ENCODE assay signal across 8 cellular contexts in the genomic region with DNA sequence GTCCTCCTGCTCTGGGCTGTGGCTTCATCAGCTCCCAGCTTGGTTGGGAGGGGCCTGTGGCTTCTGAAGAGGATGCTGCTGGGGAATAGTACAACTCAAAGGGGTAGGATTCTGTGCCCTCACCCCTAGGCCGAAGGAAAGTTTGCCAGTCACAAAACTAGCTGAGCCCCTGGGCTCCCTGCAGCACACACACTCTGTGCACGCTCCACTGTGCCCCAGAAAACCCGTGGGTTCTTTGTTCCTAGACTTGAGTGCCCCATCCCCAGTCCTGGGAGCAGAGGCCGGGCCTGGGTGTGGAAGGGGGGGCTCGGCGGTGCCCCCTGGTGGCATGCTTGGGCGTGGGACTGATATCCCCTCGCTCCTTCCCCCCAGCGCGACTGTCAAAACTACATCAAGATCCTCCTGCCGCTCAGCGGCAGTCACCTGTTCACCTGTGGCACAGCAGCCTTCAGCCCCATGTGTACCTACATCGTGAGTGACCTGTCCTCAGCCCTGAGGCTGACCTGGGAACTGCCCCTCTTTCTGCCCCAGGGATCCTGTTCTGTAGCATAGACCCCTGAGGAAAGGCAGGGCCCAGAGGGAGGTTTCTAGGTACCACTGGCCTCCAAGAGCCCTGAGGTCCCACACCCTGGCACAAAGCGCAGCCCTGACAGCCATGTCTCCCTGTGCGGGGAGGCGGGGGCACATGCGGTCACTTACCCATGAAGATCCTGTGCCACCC. TPM values are rescaled to one million over a fixed set of nuclear protein-coding genes. Genes with fewer than 3 reads are reported as not detected.
DNase-seq lines count a peak whose midpoint lies in the region; ATAC-seq and TF ChIP-seq lines count a peak whose summit lies in the region.

No MANE protein-coding gene starts in this region.

- DNase-seq in NOMO-1 (lab: John Stamatoyannopoulos, UW; ENCODE audit: unreplicated experiment in 2 of 2) (peak; percentile 9), NOMO-1 treated with dmso at 0.1 percent for 144 hours (lab: John Stamatoyannopoulos, UW; ENCODE audit: unreplicated experiment) (no peak), RPMI8226 (peak; percentile 62), right atrium auricular region (ENCODE audit: low spot score) (no peak)
- DNase-seq in activated naive CD4-positive, alpha-beta T cell treated with anti-CD3 and anti-CD28 coated beads, Interleukin-2, amount 10 ng/mL, durations not matched to agents 7 days and 5 days, result peak; percentile 69
- DNase-seq in stimulated activated CD4-positive, alpha-beta T cell treated with anti-CD3 and anti-CD28 coated beads, Interleukin-1b, Interleukin-23, amount 100 ng/mL, for 4 hours (ENCODE audit: low read depth in 2 of 2), result peak; percentile 39 to 57

- H3K36me3 Mint-ChIP-seq in activated naive CD4-positive, alpha-beta T cell treated with anti-CD3 and anti-CD28 coated beads, Interleukin-2, amount 10 ng/mL, durations not matched to agents 7 days and 5 days, result peaks cover 15% of the 10 kb centered on the region

- H3K4me3 Mint-ChIP-seq in activated naive CD4-positive, alpha-beta T cell treated with anti-CD3 and anti-CD28 coated beads, Interleukin-2, amount 10 ng/mL, durations not matched to agents 7 days and 5 days, result no peak overlapping the region

- no peaks in the 10 kb centered on the region for H3K27me3 ChIP-seq in right atrium auricular region

- H3K9me3 Mint-ChIP-seq in activated naive CD4-positive, alpha-beta T cell treated with anti-CD3 and anti-CD28 coated beads, Interleukin-2, amount 10 ng/mL, durations not matched to agents 7 days and 5 days, result no peaks in the 10 kb centered on the region

- peak; percentile 49 to 81 for TF ChIP-seq CTCF in right atrium auricular region (IDR thresholded peaks at IDR 0.05)

- H3K27me3 Mint-ChIP-seq in activated naive CD4-positive, alpha-beta T cell treated with anti-CD3 and anti-CD28 coated beads, Interleukin-2, amount 10 ng/mL, durations not matched to agents 7 days and 5 days, result no peaks in the 10 kb centered on the region

- H3K4me1 Mint-ChIP-seq in activated naive CD4-positive, alpha-beta T cell treated with anti-CD3 and anti-CD28 coated beads, Interleukin-2, amount 10 ng/mL, durations not matched to agents 7 days and 5 days, result peaks cover 18% of the 10 kb centered on the region

- H3K27ac ChIP-seq in right atrium auricular region, result no peak overlapping the region

- H3K4me3 ChIP-seq in right atrium auricular region, result no peak overlapping the region

- peaks cover 37% of the 10 kb centered on the region for H3K36me3 ChIP-seq in right atrium auricular region

- CTCF ChIA-PET in activated naive CD4-positive, alpha-beta T cell treated with anti-CD3 and anti-CD28 coated beads, Interleukin-2, amount 10 ng/mL, durations not matched to agents 7 days and 5 days (lab: Charles Lee), result interaction anchor here (0.7 to 3.5 kb wide), 13 partner anchors 8 to 75 kb away, joined by 3 to 25 read pairs (median 4); a partner anchor contains a TSS

- no peak overlapping the region for H3K27ac Mint-ChIP-seq in activated naive CD4-positive, alpha-beta T cell treated with anti-CD3 and anti-CD28 coated beads, Interleukin-2, amount 10 ng/mL, durations not matched to agents 7 days and 5 days

- ATAC-seq in GM18498 (IDR thresholded peaks at IDR 0.05; ENCODE audit: unreplicated experiment) (no peak), GM21576 (IDR thresholded peaks at IDR 0.05; ENCODE audit: unreplicated experiment) (no peak)

- H3K9me3 ChIP-seq in right atrium auricular region, result no peaks in the 10 kb centered on the region

- peaks cover 0 to 12% of the 10 kb centered on the region in 2 donors for H3K4me1 ChIP-seq in right atrium auricular region

RNA-seq across cellular contexts. Expression of a gene that starts 14.2 kb away (rescaled TPM):
- 10 to 100 TPM; 24.9 to 31.1 TPM for total RNA-seq in right atrium auricular region

RNA-seq across cellular contexts. Expression of a gene that starts 14.4 kb away (rescaled TPM):
- total RNA-seq in right atrium auricular region, result 10 to 100 TPM in 1 of 2 donors, 1 to 10 TPM in 1; 8.6 to 16.1 TPM

RNA-seq across cellular contexts. Expression of a gene that starts 18.5 kb away (rescaled TPM):
- 10 to 100 TPM; 22.1 to 31.6 TPM for total RNA-seq in right atrium auricular region

RNA-seq across cellular contexts. Expression of a gene that starts 29.8 kb away (rescaled TPM):
- not detected for total RNA-seq in right atrium auricular region

RNA-seq across cellular contexts. Expression of a gene that starts 45.9 kb away (rescaled TPM):
- total RNA-seq in right atrium auricular region, result 100 to 1,000 TPM; 107 to 110 TPM

Comparison
In these comparisons a context has a peak if more than half of its experiments do, and no peak if none do; other contexts are left out.
1. DNase-seq: peak in NOMO-1 (2 of 2), RPMI8226 (single experiment), activated naive CD4-positive, alpha-beta T cell treated with anti-CD3 and anti-CD28 coated beads, Interleukin-2, amount 10 ng/mL, durations not matched to agents 7 days and 5 days (single experiment) and stimulated activated CD4-positive, alpha-beta T cell treated with anti-CD3 and anti-CD28 coated beads, Interleukin-1b, Interleukin-23, amount 100 ng/mL, for 4 hours (2 of 2); none in NOMO-1 treated with dmso at 0.1 percent for 144 hours (single experiment) and right atrium auricular region (single experiment).